ENCODE assay signal across 1 cellular context in genomic region chr20:46062621-46063020, GRCh38.
TF ChIP-seq lines count a peak whose summit lies in the region.

No MANE protein-coding gene starts in this region.

TF ChIP-seq in HepG2, 621 proteins besides CTCF, POLR2A, EP300 and RAD21:
- TF ChIP-seq AGO2 (optimal IDR thresholded peaks at IDR 0.05; ENCODE audit: low read depth, low read length) (peak; percentile 49), TFAP4 (IDR thresholded peaks at IDR 0.05; ENCODE audit: borderline replicate concordance, low read depth) (no peak)
